In the genomic region with DNA sequence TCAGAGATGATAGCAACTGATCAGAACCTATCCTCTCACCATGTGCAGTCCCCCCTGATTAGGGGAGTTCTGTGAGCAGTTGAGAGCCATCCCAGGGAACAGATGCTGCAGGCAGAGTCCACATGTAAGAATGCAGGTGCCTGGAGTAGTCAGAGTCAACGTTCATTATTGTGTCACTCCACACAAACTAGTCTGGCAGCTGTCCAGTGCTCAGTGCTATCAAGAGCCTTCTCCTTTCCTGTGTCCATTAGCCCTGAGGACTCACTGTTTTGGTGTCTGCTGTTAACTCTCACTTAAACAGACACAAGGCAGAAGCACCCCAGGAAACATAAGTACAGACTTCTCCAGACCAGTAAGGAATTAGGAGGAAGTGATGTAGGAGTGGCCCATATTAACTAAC, we compare ENCODE assay signal across 10 cellular contexts. TPM values are rescaled to one million over a fixed set of nuclear protein-coding genes. Genes with fewer than 3 reads are reported as not detected.
DNase-seq lines count a peak whose midpoint lies in the region; ATAC-seq and TF ChIP-seq lines count a peak whose summit lies in the region.
"Had no signal": no experiment of that assay in that cellular context is flagged by ENCODE, and none has a peak within 500 bp of the region (broad histone marks: within the 10 kb centered on the region; RNA-seq: fewer than 3 reads in every experiment).

No MANE protein-coding gene starts in this region.

- DNase-seq in NCI-H2196 (lab: John Stamatoyannopoulos, UW; ENCODE audit: unreplicated experiment) (peak; percentile 3), NCI-H2196 treated with DMSO at 0.1 percent for 48 hours (lab: John Stamatoyannopoulos, UW; ENCODE audit: unreplicated experiment) (no peak), SHP77 treated with DMSO at 0.1 percent for 48 hours (lab: John Stamatoyannopoulos, UW) (peak; percentile 22), Right ventricle myocardium superior (peak; percentile 65), testis (peak; percentile 84), cerebellum (ENCODE audit: low spot score) (no peak)
- no peak for DNase-seq in naive thymus-derived CD4-positive, alpha-beta T cell
- DNase-seq: aorta, pancreas had no signal

- H3K9me3 Mint-ChIP-seq in naive thymus-derived CD4-positive, alpha-beta T cell: peaks cover 0 to 23% (median 8%) of the 10 kb centered on the region in 11 donors

- TF ChIP-seq POLR2A in testis (IDR thresholded peaks at IDR 0.05): no peak

- CTCF ChIA-PET in naive thymus-derived CD4-positive, alpha-beta T cell (lab: Charles Lee): no interaction called here

- peak overlapping the region in 1 of 2 donors; percentile 13 for H3K27ac ChIP-seq in testis
- H3K27ac ChIP-seq in naive thymus-derived CD4-positive, alpha-beta T cell (ENCODE audit: low read depth, low read length): no peak overlapping the region
- H3K27ac ChIP-seq: pancreas had no signal

- no peaks in the 10 kb centered on the region for H3K9me3 ChIP-seq in testis
- H3K9me3 ChIP-seq in naive thymus-derived CD4-positive, alpha-beta T cell (ENCODE audit: control insufficient read depth in 2 of 3, low read length in 3 of 3): no peaks in the 10 kb centered on the region
- H3K9me3 ChIP-seq: pancreas had no signal

- 8 to 33% methylated on average over 1 of the region's 1 CpG for WGBS in testis, 2 donors

- no peaks in the 10 kb centered on the region for H3K36me3 ChIP-seq in testis (ENCODE audit: low read depth, missing control alignments)
- H3K36me3 ChIP-seq in naive thymus-derived CD4-positive, alpha-beta T cell (ENCODE audit: control insufficient read depth in 2 of 3, insufficient read depth in 3 of 3, low read length in 3 of 3): no peaks in the 10 kb centered on the region
- H3K36me3 ChIP-seq: pancreas had no signal

- no peaks in the 10 kb centered on the region for H3K36me3 Mint-ChIP-seq in naive thymus-derived CD4-positive, alpha-beta T cell

- POLR2A ChIA-PET in naive thymus-derived CD4-positive, alpha-beta T cell (lab: Charles Lee): no interaction called here

- no peak overlapping the region for H3K27ac Mint-ChIP-seq in naive thymus-derived CD4-positive, alpha-beta T cell

- peak; percentile 57 for ATAC-seq in Right ventricle myocardium superior (ENCODE audit: poor library complexity)
- no peak for ATAC-seq in naive thymus-derived CD4-positive, alpha-beta T cell
- ATAC-seq in GM21526 (IDR thresholded peaks at IDR 0.05; ENCODE audit: low FRiP score, unreplicated experiment): no peak
- ATAC-seq: pancreas had no signal

- no peak overlapping the region for H3K4me3 Mint-ChIP-seq in naive thymus-derived CD4-positive, alpha-beta T cell

- H3K4me3 ChIP-seq in testis: no peak overlapping the region
- no peak overlapping the region for H3K4me3 ChIP-seq in naive thymus-derived CD4-positive, alpha-beta T cell (ENCODE audit: low read length)
- H3K4me3 ChIP-seq: pancreas had no signal

- TF ChIP-seq CTCF in testis (IDR thresholded peaks at IDR 0.05): no peak

- H3K27me3 ChIP-seq in testis: no peaks in the 10 kb centered on the region
- H3K27me3 ChIP-seq in naive thymus-derived CD4-positive, alpha-beta T cell (ENCODE audit: control insufficient read depth in 2 of 2, insufficient read depth in 2 of 2, low read length in 2 of 2): no peaks in the 10 kb centered on the region
- H3K27me3 ChIP-seq: pancreas had no signal

- H3K27me3 Mint-ChIP-seq in naive thymus-derived CD4-positive, alpha-beta T cell: peaks cover 10 to 28% (median 14%) of the 10 kb centered on the region in 5 donors

- no peaks in the 10 kb centered on the region for H3K4me1 Mint-ChIP-seq in naive thymus-derived CD4-positive, alpha-beta T cell

- intact Hi-C loops in Right ventricle myocardium superior (cut with DNase I): no loop called here
- intact Hi-C loops in testis (cut with DNase I; ENCODE audit: low total_unique reads): no loop called here
- intact Hi-C loops in naive thymus-derived CD4-positive, alpha-beta T cell (cut with micrococcal nuclease): no loop called here

- H3K4me1 ChIP-seq in testis: no peaks in the 10 kb centered on the region
- no peaks in the 10 kb centered on the region for H3K4me1 ChIP-seq in naive thymus-derived CD4-positive, alpha-beta T cell (ENCODE audit: control insufficient read depth in 2 of 2, insufficient read depth in 2 of 2, low read length in 2 of 2)

RNA-seq across cellular contexts. Expression of a gene that starts 2.5 kb away (rescaled TPM):
- total RNA-seq in Right ventricle myocardium superior (16.7 TPM), testis (100 to 1,000 TPM; 130 to 136 TPM), cerebellum (2.6 TPM)
- 32.4 TPM for polyA plus RNA-seq in testis (ENCODE audit: insufficient read depth, low read depth, low replicate concordance)
- under 1 TPM in 2 of 5 experiments, not detected in 3; 0.08 to 0.59 TPM for total RNA-seq in naive thymus-derived CD4-positive, alpha-beta T cell
- not detected for polyA plus RNA-seq in naive thymus-derived CD4-positive, alpha-beta T cell
- polyA plus RNA-seq: aorta had no signal

Comparison
In these comparisons a context has a peak if more than half of its experiments do, and no peak if none do; other contexts are left out.
1. DNase-seq: peak in NCI-H2196 (single experiment), SHP77 treated with DMSO at 0.1 percent for 48 hours (single experiment), Right ventricle myocardium superior (single experiment) and testis (single experiment); none in NCI-H2196 treated with DMSO at 0.1 percent for 48 hours (single experiment), cerebellum (single experiment) and naive thymus-derived CD4-positive, alpha-beta T cell (0 of 9).